Comparison of ENCODE assay signal across 8 cellular contexts in genomic region chr1:32221980-32222751, GRCh38. TPM values are rescaled to one million over a fixed set of nuclear protein-coding genes. Genes with fewer than 3 reads are reported as not detected.
A peak's percentile ranks its signal among the peaks of the same experiment; 100 is the strongest.
DNase-seq lines count a peak whose midpoint lies in the region; ATAC-seq and TF ChIP-seq lines count a peak whose summit lies in the region.

Gene EIF3I (plus strand): TSS chr1:32222407. CDS start chr1:32222442, 35 bp downstream.
Gene TMEM234 (minus strand): TSS chr1:32222353. CDS start chr1:32222322, 31 bp downstream.

- H3K27ac ChIP-seq in mammary epithelial cell (ENCODE audit: insufficient read depth, low read depth, low read length): peak within 1 kb of the TSS; percentile 95
- H3K27ac ChIP-seq in iPS-20b (ENCODE audit: low read length): peak within 1 kb of the TSS; percentile 82
- H3K27ac ChIP-seq in skin epidermis: peak within 1 kb of the TSS; percentile 78 to 100 (median 93)

- H2AFZ ChIP-seq in mammary epithelial cell (ENCODE audit: low read depth, low read length): peak within 1 kb of the TSS; percentile 79

- H3K9me3 ChIP-seq in mammary epithelial cell (replicated peaks; ENCODE audit: insufficient read depth, low read length) (no peaks in the 10 kb centered on the region), iPS-20b (ENCODE audit: insufficient read depth, low read depth, low read length) (no peaks in the 10 kb centered on the region)

- H3K4me1 ChIP-seq in mammary epithelial cell (ENCODE audit: insufficient read depth, low read length): peaks cover 11% of the 10 kb centered on the region
- peaks cover 8% of the 10 kb centered on the region; the same call in 1 of the 2 replicates for H3K4me1 ChIP-seq in iPS-20b (ENCODE audit: insufficient read depth, low read length)

- WGBS in mammary epithelial cell (ENCODE audit: low coverage, missing lambda C conversion rate): 2% methylated on average over 13 of the region's 46 CpGs

- CTCF ChIA-PET in mammary epithelial cell (lab: Charles Lee; ENCODE audit: low non-redundant PET): no interaction called here

- ATAC-seq in GM18867 (IDR thresholded peaks at IDR 0.05; ENCODE audit: unreplicated experiment): peak; percentile 94
- ATAC-seq in HG03103 (IDR thresholded peaks at IDR 0.05; ENCODE audit: low read depth, unreplicated experiment): peak; percentile 82

- intact Hi-C loops in mammary epithelial cell (cut with micrococcal nuclease): loop anchor here (2.0 to 5.0 kb wide), 3 partner anchors 15 to 130 kb away; partner anchors contain the start of gene HDAC1

- no peaks in the 10 kb centered on the region for H4K20me1 ChIP-seq in mammary epithelial cell (ENCODE audit: insufficient read depth, low read length)

- H3K27me3 ChIP-seq in mammary epithelial cell (ENCODE audit: insufficient read depth, low read length): no peaks in the 10 kb centered on the region
- no peaks in the 10 kb centered on the region for H3K27me3 ChIP-seq in iPS-20b (ENCODE audit: insufficient read depth, low read length)

- H3K4me3 ChIP-seq in WI38 (ENCODE audit: low read depth, low read length): peak within 1 kb of the TSS; percentile 83
- peak within 1 kb of the TSS; percentile 52 to 69 (median 64) for H3K4me3 ChIP-seq in mammary epithelial cell (replicated peaks in 1 of 3; ENCODE audit: insufficient read depth in 1 of 3, low read depth in 2 of 3, low read length in 3 of 3)
- peak within 1 kb of the TSS; percentile 99 for H3K4me3 ChIP-seq in iPS-20b (ENCODE audit: low read length)
- peak within 1 kb of the TSS; percentile 61 to 96 (median 91) for H3K4me3 ChIP-seq in skin epidermis

- no peak for TF ChIP-seq CTCF in WI38 (IDR thresholded peaks at IDR 0.05; ENCODE audit: low read depth, low read length)
- no peak for TF ChIP-seq CTCF in mammary epithelial cell (conservative IDR thresholded peaks at IDR 0.05 in 1 of 2, IDR thresholded peaks at IDR 0.05 in 1 of 2; ENCODE audit: extremely low read depth in 1 of 2, insufficient read depth in 1 of 2, low read depth in 1 of 2, low read length in 2 of 2)

- dilution Hi-C loops in mammary epithelial cell (cut with HindIII; ENCODE audit: low sequenced_read_pairs): no loop called here

- H3K9ac ChIP-seq in mammary epithelial cell (ENCODE audit: insufficient read depth, low read length) (peak within 1 kb of the TSS; percentile 95), iPS-20b (ENCODE audit: low read depth, low read length) (peak within 1 kb of the TSS; percentile 98)

- BruUV-seq in mammary epithelial cell (replicated peaks; lab: Mats Ljungman, UMichigan): TSS peak; percentile 61

- in situ Hi-C loops in mammary epithelial cell (cut with MboI; ENCODE audit: low sequenced_read_pairs in 2 of 2): loop anchor here in 1 of 2 donors (10.0 kb wide), 1 partner anchor 83 kb away; no protein-coding TSS in a partner anchor

- DNase-seq in A172 (ENCODE audit: low spot score) (peak; percentile 78), NCI-H2196 treated with DMSO at 0.1 percent for 48 hours (lab: John Stamatoyannopoulos, UW; ENCODE audit: unreplicated experiment) (peak; percentile 80), mammary epithelial cell (peak; percentile 86)

- H3K4me2 ChIP-seq in mammary epithelial cell (ENCODE audit: insufficient read depth, low read depth, low read length): peak within 1 kb of the TSS; percentile 90

- peaks cover 11% of the 10 kb centered on the region for H3K36me3 ChIP-seq in mammary epithelial cell (ENCODE audit: insufficient read depth, low read length)
- peaks cover 37% of the 10 kb centered on the region for H3K36me3 ChIP-seq in iPS-20b (ENCODE audit: insufficient read depth, low read depth, low read length)

- peaks cover 49% of the 10 kb centered on the region for H3K79me2 ChIP-seq in mammary epithelial cell (ENCODE audit: insufficient read depth, low read length)

RNA-seq across cellular contexts. Expression of gene EIF3I, which starts in this region (rescaled TPM):
- 283 and 299 TPM in 2 replicates for total RNA-seq in A172 (2014; rRNA removed; shearing (Covaris generic))
- total RNA-seq in mammary epithelial cell: 100 to 1,000 TPM; 230 to 277 TPM
- 643 TPM for polyA plus RNA-seq in mammary epithelial cell
- polyA minus RNA-seq in mammary epithelial cell: 531 TPM

RNA-seq across cellular contexts. Expression of gene TMEM234, which starts in this region (rescaled TPM):
- total RNA-seq in A172 (2014; rRNA removed; shearing (Covaris generic)): 3.6 and 5.5 TPM in 2 replicates
- total RNA-seq in mammary epithelial cell: 10 to 100 TPM; 18.2 to 24.4 TPM
- polyA plus RNA-seq in mammary epithelial cell: 16.2 TPM
- polyA minus RNA-seq in mammary epithelial cell: 24.5 TPM

Comparison
In these comparisons a context has a peak if more than half of its experiments do, and no peak if none do; other contexts are left out.
1. Peak in every context shown above with its lines: DNase-seq, ATAC-seq, H3K4me3 ChIP-seq and H3K27ac ChIP-seq.